18 cellular contexts compared by ENCODE assay signal in genomic region chr9:135802876-135803419, GRCh38.
DNase-seq lines count a peak whose midpoint lies in the region; ATAC-seq and TF ChIP-seq lines count a peak whose summit lies in the region.
"Had no signal": no experiment of that assay in that cellular context is flagged by ENCODE, and none has a peak within 500 bp of the region (broad histone marks: within the 10 kb centered on the region; RNA-seq: fewer than 3 reads in every experiment).

No MANE protein-coding gene starts in this region.

- H3K36me3 Mint-ChIP-seq in endodermal cell (ENCODE audit: low read depth), result no peaks in the 10 kb centered on the region

- DNase-seq in Right ventricle myocardium superior (peak; percentile 38), left ventricle myocardium inferior (no peak), NCI-H69 (lab: John Stamatoyannopoulos, UW) (peak; percentile 65), endodermal cell (no peak), retina (peak; percentile 31), SK-N-DZ (ENCODE audit: low spot score) (no peak)
- DNase-seq: C1 segment of cervical spinal cord, DMS 273 treated with DMSO at 0.1 percent for 48 hours, GF-D8, GOT3, KBM-7, NCI-H1436, NCI-H2029, NCI-H510A, SW 1271 had no signal

- H3K36me3 ChIP-seq in left ventricle myocardium inferior, result no peaks in the 10 kb centered on the region
- no peaks in the 10 kb centered on the region for H3K36me3 ChIP-seq in endodermal cell (ENCODE audit: control insufficient read depth, insufficient read depth, low read length)

- no peak overlapping the region for H3K27ac ChIP-seq in left ventricle myocardium inferior (replicated peaks)
- no peak overlapping the region for H3K27ac ChIP-seq in endodermal cell (ENCODE audit: low read depth, low read length)

- H3K4me3 ChIP-seq in left ventricle myocardium inferior, result no peak overlapping the region
- no peak overlapping the region for H3K4me3 ChIP-seq in endodermal cell (ENCODE audit: low read length)

- no peak overlapping the region for H3K4me3 Mint-ChIP-seq in endodermal cell

- intact Hi-C loops in Right ventricle myocardium superior (cut with DNase I), result loop anchor here (10.0 kb wide), 1 partner anchor 132 kb away; no protein-coding TSS in a partner anchor
- intact Hi-C loops in left ventricle myocardium inferior (cut with micrococcal nuclease), result no loop called here

- no peaks in the 10 kb centered on the region for H3K9me3 Mint-ChIP-seq in endodermal cell

- H3K27ac Mint-ChIP-seq in endodermal cell, result peak overlapping the region; percentile 41

- no peak overlapping the region for H3K9ac ChIP-seq in endodermal cell (ENCODE audit: extremely low read depth, low read length, poor library complexity, severe bottlenecking)

- ATAC-seq in Right ventricle myocardium superior (ENCODE audit: poor library complexity), result no peak
- ATAC-seq in HG02759 (IDR thresholded peaks at IDR 0.05; ENCODE audit: unreplicated experiment), result no peak
- no peak for ATAC-seq in HG03139 (IDR thresholded peaks at IDR 0.05; ENCODE audit: unreplicated experiment)
- ATAC-seq: Panc1 had no signal

- 85% methylated on average over 12 to 18 of the region's 18 CpGs for WGBS in endodermal cell (ENCODE audit: insufficient coverage in 1 of 2, insufficient read length in 1 of 2), 2 experiments

- H3K9me3 ChIP-seq in left ventricle myocardium inferior (replicated peaks) (no peaks in the 10 kb centered on the region), endodermal cell (ENCODE audit: control insufficient read depth, low read length) (no peaks in the 10 kb centered on the region)

- no peaks in the 10 kb centered on the region for H3K27me3 ChIP-seq in left ventricle myocardium inferior (ENCODE audit: low read depth)
- no peaks in the 10 kb centered on the region for H3K27me3 ChIP-seq in endodermal cell (ENCODE audit: control insufficient read depth, insufficient read depth, low read length, poor library complexity, severe bottlenecking)

- H3K27me3 Mint-ChIP-seq in endodermal cell (ENCODE audit: insufficient read depth), result no peaks in the 10 kb centered on the region

- TF ChIP-seq CTCF in left ventricle myocardium inferior (IDR thresholded peaks at IDR 0.05; ENCODE audit: borderline replicate concordance) (no peak), endodermal cell (conservative IDR thresholded peaks at IDR 0.05) (no peak)

- H3K4me1 ChIP-seq in left ventricle myocardium inferior (peaks cover 8% of the 10 kb centered on the region), endodermal cell (ENCODE audit: control insufficient read depth, insufficient read depth, low read length) (no peaks in the 10 kb centered on the region)

- no peaks in the 10 kb centered on the region for H3K4me1 Mint-ChIP-seq in endodermal cell

Comparison
In these comparisons a context has a peak if more than half of its experiments do, and no peak if none do; other contexts are left out.
1. DNase-seq: peak in Right ventricle myocardium superior (single experiment), NCI-H69 (single experiment) and retina (single experiment); none in left ventricle myocardium inferior (single experiment), endodermal cell (single experiment) and SK-N-DZ (single experiment).